1 cellular context compared by ENCODE assay signal in the genomic region with DNA sequence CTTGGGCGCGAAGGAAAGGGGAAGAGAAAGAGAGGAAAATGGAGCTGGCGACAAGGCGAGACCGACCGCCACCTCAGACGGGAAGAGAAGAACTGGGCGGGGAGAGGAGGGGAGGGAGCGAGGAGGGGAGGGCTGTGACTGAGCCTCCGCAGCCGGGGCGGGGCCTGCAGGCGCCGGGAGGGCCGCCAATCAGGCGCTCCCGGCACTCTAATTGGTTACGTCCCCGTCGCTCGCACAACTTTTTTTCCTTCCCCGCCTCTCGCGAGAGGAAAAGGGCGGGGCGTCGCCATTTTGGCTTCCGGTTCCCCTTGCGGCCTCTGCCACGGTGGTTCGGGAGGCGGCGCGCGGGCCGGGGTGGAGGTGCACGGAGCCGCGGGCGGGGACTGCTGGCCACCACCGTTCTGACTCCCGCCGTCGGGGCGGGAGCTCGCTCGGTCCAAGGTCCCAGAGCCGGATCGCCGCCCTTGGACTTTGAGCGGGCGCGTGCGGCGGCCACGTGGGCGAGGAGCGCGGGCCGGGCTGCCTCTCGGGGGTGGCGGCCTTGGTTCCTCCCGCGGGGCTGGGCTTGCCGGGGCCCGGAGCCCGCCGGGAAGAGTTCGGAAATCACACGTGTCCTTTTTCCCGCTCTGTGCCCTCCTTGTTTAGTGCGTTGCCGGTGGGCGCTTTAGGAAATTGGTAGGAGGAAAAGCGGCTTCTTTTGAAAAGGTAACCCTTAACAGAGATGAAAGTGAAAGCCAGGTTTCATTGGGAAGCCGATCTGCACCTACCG.
TF ChIP-seq lines count a peak whose summit lies in the region.

Gene GDI2, minus strand, starts transcription at position 94 of the 769 bp plus-strand sequence. CDS start 176 bp downstream, outside the sequence.

TF ChIP-seq in HepG2, 621 proteins besides CTCF, POLR2A, EP300 and RAD21 (continued from another document and continues in another):
- no peak for TF ChIP-seq NFE2L2 (IDR thresholded peaks at IDR 0.05; ENCODE audit: low read length)
- TF ChIP-seq ZSCAN21 (CRISPR knock-in tag; IDR thresholded peaks at IDR 0.05; ENCODE audit: borderline replicate concordance): peak; percentile 98
- peak; percentile 94 for TF ChIP-seq ETV6 (CRISPR knock-in tag; conservative IDR thresholded peaks at IDR 0.05)
- TF ChIP-seq SRF (IDR thresholded peaks at IDR 0.05; ENCODE audit: low read depth, low read length): peak; percentile 38; the same call in 1 of the 2 replicates
- TF ChIP-seq, protein P1, sequence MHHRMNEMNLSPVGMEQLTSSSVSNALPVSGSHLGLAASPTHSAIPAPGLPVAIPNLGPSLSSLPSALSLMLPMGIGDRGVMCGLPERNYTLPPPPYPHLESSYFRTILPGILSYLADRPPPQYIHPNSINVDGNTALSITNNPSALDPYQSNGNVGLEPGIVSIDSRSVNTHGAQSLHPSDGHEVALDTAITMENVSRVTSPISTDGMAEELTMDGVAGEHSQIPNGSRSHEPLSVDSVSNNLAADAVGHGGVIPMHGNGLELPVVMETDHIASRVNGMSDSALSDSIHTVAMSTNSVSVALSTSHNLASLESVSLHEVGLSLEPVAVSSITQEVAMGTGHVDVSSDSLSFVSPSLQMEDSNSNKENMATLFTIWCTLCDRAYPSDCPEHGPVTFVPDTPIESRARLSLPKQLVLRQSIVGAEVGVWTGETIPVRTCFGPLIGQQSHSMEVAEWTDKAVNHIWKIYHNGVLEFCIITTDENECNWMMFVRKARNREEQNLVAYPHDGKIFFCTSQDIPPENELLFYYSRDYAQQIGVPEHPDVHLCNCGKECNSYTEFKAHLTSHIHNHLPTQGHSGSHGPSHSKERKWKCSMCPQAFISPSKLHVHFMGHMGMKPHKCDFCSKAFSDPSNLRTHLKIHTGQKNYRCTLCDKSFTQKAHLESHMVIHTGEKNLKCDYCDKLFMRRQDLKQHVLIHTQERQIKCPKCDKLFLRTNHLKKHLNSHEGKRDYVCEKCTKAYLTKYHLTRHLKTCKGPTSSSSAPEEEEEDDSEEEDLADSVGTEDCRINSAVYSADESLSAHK (CRISPR knock-in tag; IDR thresholded peaks at IDR 0.05; ENCODE audit: borderline replicate concordance): peak; percentile 83; the same call in 1 of the 2 replicates
- no peak for TF ChIP-seq ZNF335 (CRISPR knock-in tag; IDR thresholded peaks at IDR 0.05)
- TF ChIP-seq ZSCAN9 (CRISPR knock-in tag; IDR thresholded peaks at IDR 0.05; ENCODE audit: borderline replicate concordance): 0 out of 2 replicates have a peak, but pooled peaks have one; percentile 70
- peak; percentile 69; the same call in 1 of the 2 replicates for TF ChIP-seq ZNF3 (CRISPR knock-in tag; IDR thresholded peaks at IDR 0.05)
- TF ChIP-seq ZNF782 (CRISPR knock-in tag; IDR thresholded peaks at IDR 0.05; ENCODE audit: borderline replicate concordance): peak; percentile 91; the same call in 1 of the 2 replicates
- TF ChIP-seq AKNA (CRISPR knock-in tag; IDR thresholded peaks at IDR 0.05; ENCODE audit: borderline replicate concordance): peak; percentile 92; the same call in 1 of the 2 replicates
- TF ChIP-seq ZNF333 (CRISPR knock-in tag; IDR thresholded peaks at IDR 0.05; ENCODE audit: borderline replicate concordance): peak; percentile 19; the same call in 1 of the 2 replicates
- TF ChIP-seq, protein P2, sequence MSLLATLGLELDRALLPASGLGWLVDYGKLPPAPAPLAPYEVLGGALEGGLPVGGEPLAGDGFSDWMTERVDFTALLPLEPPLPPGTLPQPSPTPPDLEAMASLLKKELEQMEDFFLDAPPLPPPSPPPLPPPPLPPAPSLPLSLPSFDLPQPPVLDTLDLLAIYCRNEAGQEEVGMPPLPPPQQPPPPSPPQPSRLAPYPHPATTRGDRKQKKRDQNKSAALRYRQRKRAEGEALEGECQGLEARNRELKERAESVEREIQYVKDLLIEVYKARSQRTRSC (CRISPR knock-in tag; IDR thresholded peaks at IDR 0.05; ENCODE audit: low read depth): peak; percentile 31; the same call in 1 of the 2 replicates
- TF ChIP-seq CBFB (CRISPR knock-in tag; IDR thresholded peaks at IDR 0.05): peak; percentile 69
- TF ChIP-seq NCOR1 (IDR thresholded peaks at IDR 0.05; ENCODE audit: borderline replicate concordance, low read length): peak; percentile 94
- peak; percentile 64; the same call in 1 of the 2 replicates for TF ChIP-seq ZNF337 (CRISPR knock-in tag; IDR thresholded peaks at IDR 0.05; ENCODE audit: borderline replicate concordance, low read depth)
- TF ChIP-seq NR3C1 (CRISPR knock-in tag; IDR thresholded peaks at IDR 0.05): no peak
- TF ChIP-seq POLR2AphosphoS2 (IDR thresholded peaks at IDR 0.05; ENCODE audit: low read depth, low read length): peak; percentile 93
- TF ChIP-seq ZKSCAN5 (CRISPR knock-in tag; IDR thresholded peaks at IDR 0.05): no peak
- TF ChIP-seq NR2C2 (CRISPR knock-in tag; IDR thresholded peaks at IDR 0.05; ENCODE audit: borderline replicate concordance): peak; percentile 69
- TF ChIP-seq FOXK2 (IDR thresholded peaks at IDR 0.05): no peak
- TF ChIP-seq ZNF350 (CRISPR knock-in tag; IDR thresholded peaks at IDR 0.05; ENCODE audit: borderline replicate concordance, low read depth): no peak; the same call in 1 of the 2 replicates
- TF ChIP-seq ZKSCAN8 (CRISPR knock-in tag; IDR thresholded peaks at IDR 0.05; ENCODE audit: borderline replicate concordance): peak; percentile 69; the same call in 1 of the 2 replicates
- no peak for TF ChIP-seq U2AF1 (optimal IDR thresholded peaks at IDR 0.05; ENCODE audit: low read depth, low read length)
- TF ChIP-seq MXI1 (IDR thresholded peaks at IDR 0.05; ENCODE audit: borderline replicate concordance, low read depth, low read length): peak; percentile 80; the same call in 2 of the 3 replicates
- peak; percentile 91 for TF ChIP-seq TSC22D2 (CRISPR knock-in tag; IDR thresholded peaks at IDR 0.05; ENCODE audit: borderline replicate concordance)
- TF ChIP-seq ATAD3A (CRISPR knock-in tag; IDR thresholded peaks at IDR 0.05): no peak
- TF ChIP-seq, protein P3, sequence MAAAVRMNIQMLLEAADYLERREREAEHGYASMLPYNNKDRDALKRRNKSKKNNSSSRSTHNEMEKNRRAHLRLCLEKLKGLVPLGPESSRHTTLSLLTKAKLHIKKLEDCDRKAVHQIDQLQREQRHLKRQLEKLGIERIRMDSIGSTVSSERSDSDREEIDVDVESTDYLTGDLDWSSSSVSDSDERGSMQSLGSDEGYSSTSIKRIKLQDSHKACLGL (CRISPR knock-in tag; IDR thresholded peaks at IDR 0.05): peak; percentile 77; the same call in 1 of the 2 replicates
- no peak for TF ChIP-seq TCF7 (IDR thresholded peaks at IDR 0.05; ENCODE audit: low read depth)
- peak; percentile 16; the same call in 1 of the 2 replicates for TF ChIP-seq ZNF598 (CRISPR knock-in tag; IDR thresholded peaks at IDR 0.05; ENCODE audit: borderline replicate concordance)
- TF ChIP-seq TEAD3 (CRISPR knock-in tag; optimal IDR thresholded peaks at IDR 0.05; ENCODE audit: borderline replicate concordance): no peak
- TF ChIP-seq, protein P4, sequence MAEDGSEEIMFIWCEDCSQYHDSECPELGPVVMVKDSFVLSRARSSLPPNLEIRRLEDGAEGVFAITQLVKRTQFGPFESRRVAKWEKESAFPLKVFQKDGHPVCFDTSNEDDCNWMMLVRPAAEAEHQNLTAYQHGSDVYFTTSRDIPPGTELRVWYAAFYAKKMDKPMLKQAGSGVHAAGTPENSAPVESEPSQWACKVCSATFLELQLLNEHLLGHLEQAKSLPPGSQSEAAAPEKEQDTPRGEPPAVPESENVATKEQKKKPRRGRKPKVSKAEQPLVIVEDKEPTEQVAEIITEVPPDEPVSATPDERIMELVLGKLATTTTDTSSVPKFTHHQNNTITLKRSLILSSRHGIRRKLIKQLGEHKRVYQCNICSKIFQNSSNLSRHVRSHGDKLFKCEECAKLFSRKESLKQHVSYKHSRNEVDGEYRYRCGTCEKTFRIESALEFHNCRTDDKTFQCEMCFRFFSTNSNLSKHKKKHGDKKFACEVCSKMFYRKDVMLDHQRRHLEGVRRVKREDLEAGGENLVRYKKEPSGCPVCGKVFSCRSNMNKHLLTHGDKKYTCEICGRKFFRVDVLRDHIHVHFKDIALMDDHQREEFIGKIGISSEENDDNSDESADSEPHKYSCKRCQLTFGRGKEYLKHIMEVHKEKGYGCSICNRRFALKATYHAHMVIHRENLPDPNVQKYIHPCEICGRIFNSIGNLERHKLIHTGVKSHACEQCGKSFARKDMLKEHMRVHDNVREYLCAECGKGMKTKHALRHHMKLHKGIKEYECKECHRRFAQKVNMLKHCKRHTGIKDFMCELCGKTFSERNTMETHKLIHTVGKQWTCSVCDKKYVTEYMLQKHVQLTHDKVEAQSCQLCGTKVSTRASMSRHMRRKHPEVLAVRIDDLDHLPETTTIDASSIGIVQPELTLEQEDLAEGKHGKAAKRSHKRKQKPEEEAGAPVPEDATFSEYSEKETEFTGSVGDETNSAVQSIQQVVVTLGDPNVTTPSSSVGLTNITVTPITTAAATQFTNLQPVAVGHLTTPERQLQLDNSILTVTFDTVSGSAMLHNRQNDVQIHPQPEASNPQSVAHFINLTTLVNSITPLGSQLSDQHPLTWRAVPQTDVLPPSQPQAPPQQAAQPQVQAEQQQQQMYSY (CRISPR knock-in tag; IDR thresholded peaks at IDR 0.05): 0 out of 2 replicates have a peak, but pooled peaks have one; percentile 36
- TF ChIP-seq ZNF639 (CRISPR knock-in tag; conservative IDR thresholded peaks at IDR 0.05): peak; percentile 100
- peak; percentile 97 for TF ChIP-seq ZNF232 (CRISPR knock-in tag; IDR thresholded peaks at IDR 0.05; ENCODE audit: borderline replicate concordance)
- peak; percentile 53; the same call in 1 of the 2 replicates for TF ChIP-seq GATA4 (IDR thresholded peaks at IDR 0.05; ENCODE audit: borderline replicate concordance, low read depth)
- TF ChIP-seq RBAK (CRISPR knock-in tag; IDR thresholded peaks at IDR 0.05): no peak
- peak; percentile 96 for TF ChIP-seq ZBTB43 (CRISPR knock-in tag; conservative IDR thresholded peaks at IDR 0.05)
